ENCODE assay signal across 13 cellular contexts in the genomic region with DNA sequence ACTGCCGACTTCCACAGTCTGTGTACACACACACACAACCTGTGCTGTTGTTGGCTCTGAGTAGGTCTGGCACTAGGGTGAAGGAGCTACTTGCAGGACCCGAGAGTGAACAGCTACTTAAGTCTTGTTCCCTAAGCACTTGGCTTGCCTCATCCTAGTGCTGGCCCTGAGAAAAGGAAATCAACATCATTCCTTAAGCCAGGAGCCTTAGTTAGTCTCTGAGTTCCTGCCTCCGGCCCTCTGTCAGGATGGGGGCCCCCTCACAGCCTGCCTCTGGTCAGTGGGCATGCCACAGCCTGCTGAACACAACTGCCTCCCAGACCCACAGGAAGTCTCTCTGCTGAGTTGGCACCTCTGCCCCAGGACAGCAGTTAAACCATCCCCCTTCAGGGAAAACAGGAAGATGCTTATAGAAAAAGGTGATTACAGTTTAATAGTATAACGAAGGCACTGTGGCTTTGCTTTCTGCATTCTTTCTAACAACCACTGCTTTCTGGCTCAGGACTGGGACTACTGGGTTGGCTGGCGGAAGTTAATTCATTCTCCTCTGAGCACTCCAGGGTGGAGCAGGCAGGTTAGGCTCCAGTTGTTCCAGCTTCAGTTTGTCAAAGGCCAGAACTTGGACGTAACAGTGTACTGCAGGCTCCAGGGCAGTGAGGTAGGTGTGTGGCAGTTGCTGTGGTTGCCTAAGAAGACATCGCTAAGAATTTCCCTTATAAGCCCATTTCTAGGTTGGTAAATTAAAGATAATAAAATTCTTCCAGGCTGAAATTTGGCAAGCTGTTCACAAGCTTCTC. TPM values are rescaled to one million over a fixed set of nuclear protein-coding genes. Genes with fewer than 3 reads are reported as not detected.
A peak's percentile ranks its signal among the peaks of the same experiment; 100 is the strongest.
DNase-seq lines count a peak whose midpoint lies in the region; ATAC-seq and TF ChIP-seq lines count a peak whose summit lies in the region.
"Had no signal": no experiment of that assay in that cellular context is flagged by ENCODE, and none has a peak within 500 bp of the region (broad histone marks: within the 10 kb centered on the region; RNA-seq: fewer than 3 reads in every experiment).

No MANE protein-coding gene starts in this region.

- H3K36me3 ChIP-seq in MM.1S (replicated peaks; ENCODE audit: insufficient read depth, low read length) (no peaks in the 10 kb centered on the region), prostate gland (no peaks in the 10 kb centered on the region)
- H3K36me3 ChIP-seq: neutrophil had no signal

- TF ChIP-seq CTCF in MM.1S (IDR thresholded peaks at IDR 0.05; ENCODE audit: low read length) (no peak), prostate gland (IDR thresholded peaks at IDR 0.05) (no peak)

- no peaks in the 10 kb centered on the region for H4K20me1 ChIP-seq in MM.1S (ENCODE audit: insufficient read depth, low read length)

- DNase-seq in A172 (ENCODE audit: low spot score) (peak; percentile 45), MM.1S (peak; percentile 59), epithelial cell of prostate (ENCODE audit: low read depth, low spot score) (peak; percentile 18), prostate gland (ENCODE audit: low spot score) (peak; percentile 22), posterior vena cava (ENCODE audit: low spot score) (no peak), NCI-H524 treated with DMSO at 0.1 percent for 48 hours (lab: John Stamatoyannopoulos, UW) (no peak)
- DNase-seq: activated CD8-positive, alpha-beta T cell treated with anti-CD3 and anti-CD28 coated beads for 36 hours; activated naive CD8-positive, alpha-beta T cell treated with anti-CD3 and anti-CD28 coated beads, Interleukin-2, amount 50 U/mL, for 24 hours; GM23248; NCI-H510A had no signal

- 20% methylated on average over 7 of the region's 7 CpGs for WGBS in prostate gland

- no peaks in the 10 kb centered on the region for H3K9me2 ChIP-seq in MM.1S (replicated peaks; ENCODE audit: insufficient read depth, low read length)

- H3K27ac ChIP-seq in MM.1S (ENCODE audit: low read length) (peak overlapping the region; percentile 78), epithelial cell of prostate (peak overlapping the region; percentile 73), prostate gland (peak overlapping the region; percentile 28 to 77)
- H3K27ac ChIP-seq: GM23248, neutrophil had no signal

- no peaks in the 10 kb centered on the region for H3K27me3 ChIP-seq in MM.1S (replicated peaks; ENCODE audit: insufficient read depth, low read length)
- no peaks in the 10 kb centered on the region for H3K27me3 ChIP-seq in prostate gland (replicated peaks; ENCODE audit: insufficient read depth)

- peaks cover 44% of the 10 kb centered on the region for H3K79me2 ChIP-seq in MM.1S (ENCODE audit: low read length)

- intact Hi-C loops in prostate gland (cut with DNase I) = loop anchor here (5.0 to 10.0 kb wide), 2 partner anchors 36 to 368 kb away; a partner anchor contains a TSS
- intact Hi-C loops in posterior vena cava (cut with DNase I) = loop anchor here in 1 of 2 donors (10.0 kb wide), 1 partner anchor 58 kb away; no protein-coding TSS in a partner anchor

- peak overlapping the region; percentile 63 for H3K9ac ChIP-seq in MM.1S (ENCODE audit: low read length)
- H3K9ac ChIP-seq: GM23248 had no signal

- H3K4me2 ChIP-seq in MM.1S (ENCODE audit: low read depth, low read length) = peak overlapping the region; percentile 91

- H3K4me1 ChIP-seq in MM.1S (ENCODE audit: low read length) = peaks cover 38% of the 10 kb centered on the region
- no peaks in the 10 kb centered on the region for H3K4me1 ChIP-seq in prostate gland (replicated peaks)

- peaks cover 46% of the 10 kb centered on the region for H3F3A ChIP-seq in MM.1S (ENCODE audit: insufficient read depth, low read length)

- peak overlapping the region; percentile 74 for H3K4me3 ChIP-seq in MM.1S (ENCODE audit: low read length)
- H3K4me3 ChIP-seq in prostate gland = no peak overlapping the region
- H3K4me3 ChIP-seq: GM23248 had no signal

- ATAC-seq in HG03432 (IDR thresholded peaks at IDR 0.05; ENCODE audit: unreplicated experiment) (no peak), HG02885 (IDR thresholded peaks at IDR 0.05; ENCODE audit: poor library complexity, unreplicated experiment) (no peak)
- ATAC-seq: activated CD8-positive, alpha-beta T cell treated with anti-CD3 and anti-CD28 coated beads for 36 hours; activated naive CD8-positive, alpha-beta T cell treated with anti-CD3 and anti-CD28 coated beads, Interleukin-2, amount 50 U/mL, for 24 hours had no signal

- TF ChIP-seq POLR2A in prostate gland (IDR thresholded peaks at IDR 0.05) = no peak

- H2AFZ ChIP-seq in MM.1S (ENCODE audit: low read length) = peak overlapping the region; percentile 63
- H2AFZ ChIP-seq: GM23248 had no signal

- H3K9me3 ChIP-seq in MM.1S (replicated peaks; ENCODE audit: insufficient read depth, low read length) (no peaks in the 10 kb centered on the region), prostate gland (no peaks in the 10 kb centered on the region)
- H3K9me3 ChIP-seq: neutrophil had no signal

RNA-seq across cellular contexts. Expression of a gene that starts 2.8 kb away (rescaled TPM):
- total RNA-seq in A172 (2014; rRNA removed; shearing (Covaris generic)) = 4.2 and 6.0 TPM in 2 replicates
- total RNA-seq in prostate gland (10 to 100 TPM in 1 of 2 donors, 1 to 10 TPM in 1; 4.2 to 33.8 TPM), posterior vena cava (10 to 100 TPM; 13.4 to 48.1 TPM)
- total RNA-seq: activated CD8-positive, alpha-beta T cell treated with anti-CD3 and anti-CD28 coated beads for 36 hours; GM23248 had no signal

Comparison
In these comparisons a context has a peak if more than half of its experiments do, and no peak if none do; other contexts are left out.
1. DNase-seq: peak in A172 (single experiment), MM.1S (single experiment), epithelial cell of prostate (single experiment) and prostate gland (single experiment); none in posterior vena cava (single experiment) and NCI-H524 treated with DMSO at 0.1 percent for 48 hours (single experiment).
2. Peak in every context shown above with its lines, with median percentiles within 50 percentile points of each other: H3K27ac ChIP-seq.